In genomic region chr7:20241491-20242261, GRCh38 we compare ENCODE assay signal across 8 cellular contexts. TPM values are rescaled to one million over a fixed set of nuclear protein-coding genes. Genes with fewer than 3 reads are reported as not detected.
DNase-seq lines count a peak whose midpoint lies in the region; ATAC-seq, FAIRE-seq and TF ChIP-seq lines count a peak whose summit lies in the region.

No MANE protein-coding gene starts in this region.

- H2BK12ac ChIP-seq in mesenchymal stem cell (ENCODE audit: low read length in 2 of 2), result no peak overlapping the region

- no peak for DNase-seq in GM12892 (ENCODE audit: insufficient read length)
- peak; percentile 17 for DNase-seq in NCI-H774 (lab: John Stamatoyannopoulos, UW)
- no peak for DNase-seq in mesenchymal stem cell
- no peak for DNase-seq in amygdala (lab: John Stamatoyannopoulos, UW)
- DNase-seq in Ammon's horn (ENCODE audit: low spot score), result no peak
- no peak for DNase-seq in stimulated activated CD4-positive, alpha-beta T cell treated with anti-CD3 and anti-CD28 coated beads, Interleukin-1b, Interleukin-23, amount 100 ng/mL, for 48 hours

- WGBS in mesenchymal stem cell, result 87% methylated on average over 5 of the region's 5 CpGs

- ATAC-seq in HG02840 (IDR thresholded peaks at IDR 0.05; ENCODE audit: low FRiP score, unreplicated experiment), result peak; percentile 37
- no peak for ATAC-seq in HG03457 (IDR thresholded peaks at IDR 0.05; ENCODE audit: unreplicated experiment)

- no peaks in the 10 kb centered on the region for H3K36me3 ChIP-seq in mesenchymal stem cell (ENCODE audit: control insufficient read depth in 1 of 2, insufficient read depth in 2 of 2, low read depth in 1 of 2, low read length in 2 of 2)

- H3K4me3 ChIP-seq in mesenchymal stem cell (ENCODE audit: insufficient read depth in 1 of 2, low read depth in 1 of 2, low read length in 2 of 2), result no peak overlapping the region

- peak; percentile 83 for FAIRE-seq in GM12892 (lab: Jason Lieb, UNC)

- H3K23ac ChIP-seq in mesenchymal stem cell (ENCODE audit: low read length in 2 of 2), result no peak overlapping the region

- H2BK120ac ChIP-seq in mesenchymal stem cell (ENCODE audit: low read depth, low read length), result no peak overlapping the region

- H3K79me1 ChIP-seq in mesenchymal stem cell (replicated peaks; ENCODE audit: low read length, poor library complexity, severe bottlenecking), result no peaks in the 10 kb centered on the region

- no peak overlapping the region for H4K91ac ChIP-seq in mesenchymal stem cell (ENCODE audit: low read length)

- H2BK5ac ChIP-seq in mesenchymal stem cell (ENCODE audit: low read depth, low read length, poor library complexity, severe bottlenecking), result no peak overlapping the region

- no peak overlapping the region for H3K14ac ChIP-seq in mesenchymal stem cell (ENCODE audit: low read length in 2 of 2)

- no peak overlapping the region for H2BK15ac ChIP-seq in mesenchymal stem cell (ENCODE audit: low read depth, poor library complexity, severe bottlenecking)

- no peak overlapping the region for H4K8ac ChIP-seq in mesenchymal stem cell (ENCODE audit: low read length)

- TF ChIP-seq POLR2A in GM12892 (IDR thresholded peaks at IDR 0.05; ENCODE audit: low read depth, low read length), result no peak

- no peak overlapping the region for H2AK5ac ChIP-seq in mesenchymal stem cell (ENCODE audit: low read length, severe bottlenecking)

- H3K9me3 ChIP-seq in mesenchymal stem cell (ENCODE audit: control insufficient read depth, low read length), result no peaks in the 10 kb centered on the region

- H3K4me1 ChIP-seq in mesenchymal stem cell (ENCODE audit: control insufficient read depth, insufficient read depth, low read depth, low read length), result peaks cover 4% of the 10 kb centered on the region

- H3K9ac ChIP-seq in mesenchymal stem cell (ENCODE audit: low read length), result no peak overlapping the region

- H3K27me3 ChIP-seq in mesenchymal stem cell (ENCODE audit: control insufficient read depth in 1 of 2, insufficient read depth in 1 of 2, low read length in 2 of 2), result no peaks in the 10 kb centered on the region

- H2AFZ ChIP-seq in mesenchymal stem cell (ENCODE audit: low read depth, low read length), result no peak overlapping the region

- peak overlapping the region; percentile 63 for H3K27ac ChIP-seq in mesenchymal stem cell (ENCODE audit: low read length, poor library complexity, severe bottlenecking)

- no peak overlapping the region for H3K18ac ChIP-seq in mesenchymal stem cell (ENCODE audit: low read depth in 1 of 2, low read length in 2 of 2)

- no peak overlapping the region for H3K4ac ChIP-seq in mesenchymal stem cell (ENCODE audit: low read depth in 1 of 2, low read length in 2 of 2)

- no peak overlapping the region for H3K4me2 ChIP-seq in mesenchymal stem cell (ENCODE audit: low read length, poor library complexity, severe bottlenecking)

RNA-seq across cellular contexts. Expression of gene MACC1, which starts 24.5 kb away (rescaled TPM):
- 12.8 TPM for polyA plus RNA-seq in GM12892 (2012; ENCODE audit: missing spikeins)
- under 0.01 TPM for polyA plus RNA-seq in mesenchymal stem cell (2013, experiment 1 of 2)
- not detected for polyA plus RNA-seq in mesenchymal stem cell (2013, experiment 2 of 2)
